9 cellular contexts compared by ENCODE assay signal in genomic region chr17:77426676-77427386, GRCh38.
DNase-seq lines count a peak whose midpoint lies in the region; ATAC-seq and TF ChIP-seq lines count a peak whose summit lies in the region.
"Had no signal": no experiment of that assay in that cellular context is flagged by ENCODE, and none has a peak within 500 bp of the region (broad histone marks: within the 10 kb centered on the region; RNA-seq: fewer than 3 reads in every experiment).

No MANE protein-coding gene starts in this region.

- POLR2A ChIA-PET in activated CD8-positive, alpha-beta T cell treated with anti-CD3 and anti-CD28 coated beads, Interleukin-2, amount 10 ng/mL, durations not matched to agents 7 days and 5 days (lab: Charles Lee) = interaction anchor here (0.6 kb wide), 2 partner anchors 18 to 32 kb away, joined by 3 read pairs; no protein-coding TSS in a partner anchor

- no peaks in the 10 kb centered on the region for H3K9me3 Mint-ChIP-seq in HFFc6
- H3K9me3 Mint-ChIP-seq in activated CD8-positive, alpha-beta T cell treated with anti-CD3 and anti-CD28 coated beads, Interleukin-2, amount 10 ng/mL, durations not matched to agents 7 days and 5 days (ENCODE audit: insufficient read depth) = no peaks in the 10 kb centered on the region
- H3K9me3 Mint-ChIP-seq in immature natural killer cell = no peaks in the 10 kb centered on the region
- no peaks in the 10 kb centered on the region for H3K9me3 Mint-ChIP-seq in stimulated activated naive B cell treated with anti-CD40 and anti-IgM and Interleukin-4, amounts not matched to agents 10 μg/mL and 1 μg/mL and 100 μg/mL, for 72 hours

- CTCF ChIA-PET in activated CD8-positive, alpha-beta T cell treated with anti-CD3 and anti-CD28 coated beads, Interleukin-2, amount 10 ng/mL, durations not matched to agents 7 days and 5 days (lab: Charles Lee) = interaction anchor here (1.0 to 12.5 kb wide), 5 partner anchors 15 to 95 kb away, joined by 3 to 149 read pairs (median 45); no protein-coding TSS in a partner anchor

- no peak for DNase-seq in HFFc6
- DNase-seq in activated CD8-positive, alpha-beta T cell treated with anti-CD3 and anti-CD28 coated beads, Interleukin-2, amount 10 ng/mL, durations not matched to agents 7 days and 5 days = no peak
- no peak for DNase-seq in immature natural killer cell
- DNase-seq in stimulated activated naive B cell treated with anti-CD40 and anti-IgM and Interleukin-4, amounts not matched to agents 10 μg/mL and 1 μg/mL and 100 μg/mL, for 72 hours = no peak
- no peak for DNase-seq in iPS-NIHi7 (ENCODE audit: extremely low spot score)
- DNase-seq in HT-29 (ENCODE audit: low spot score) = no peak
- DNase-seq in NCI-H2227 treated with DMSO at 0.1 percent for 48 hours (lab: John Stamatoyannopoulos, UW) = no peak
- DNase-seq: NCI-H1105 had no signal

- peak overlapping the region; percentile 95 for H3K27ac Mint-ChIP-seq in HFFc6
- peak overlapping the region; percentile 78 for H3K27ac Mint-ChIP-seq in activated CD8-positive, alpha-beta T cell treated with anti-CD3 and anti-CD28 coated beads, Interleukin-2, amount 10 ng/mL, durations not matched to agents 7 days and 5 days
- peak overlapping the region in 5 of 6 donors; percentile 72 to 86 (median 80) for H3K27ac Mint-ChIP-seq in immature natural killer cell
- H3K27ac Mint-ChIP-seq in stimulated activated naive B cell treated with anti-CD40 and anti-IgM and Interleukin-4, amounts not matched to agents 10 μg/mL and 1 μg/mL and 100 μg/mL, for 72 hours = peak overlapping the region; percentile 73

- TF ChIP-seq CTCF in HFFc6 (IDR thresholded peaks at IDR 0.05) = no peak

- H3K36me3 Mint-ChIP-seq in HFFc6 (ENCODE audit: low read depth) (no peaks in the 10 kb centered on the region), immature natural killer cell (no peaks in the 10 kb centered on the region)
- peaks cover 36% of the 10 kb centered on the region for H3K36me3 Mint-ChIP-seq in activated CD8-positive, alpha-beta T cell treated with anti-CD3 and anti-CD28 coated beads, Interleukin-2, amount 10 ng/mL, durations not matched to agents 7 days and 5 days (ENCODE audit: low read depth)
- H3K36me3 Mint-ChIP-seq in stimulated activated naive B cell treated with anti-CD40 and anti-IgM and Interleukin-4, amounts not matched to agents 10 μg/mL and 1 μg/mL and 100 μg/mL, for 72 hours = peaks cover 3 to 7% of the 10 kb centered on the region in 2 donors

- H3K4me3 Mint-ChIP-seq in HFFc6 (peak overlapping the region; percentile 68), immature natural killer cell (peak overlapping the region in 4 of 5 donors; percentile 38 to 58 (median 54))
- peak overlapping the region; percentile 28 for H3K4me3 Mint-ChIP-seq in activated CD8-positive, alpha-beta T cell treated with anti-CD3 and anti-CD28 coated beads, Interleukin-2, amount 10 ng/mL, durations not matched to agents 7 days and 5 days
- peak overlapping the region in 1 of 2 donors; percentile 12 for H3K4me3 Mint-ChIP-seq in stimulated activated naive B cell treated with anti-CD40 and anti-IgM and Interleukin-4, amounts not matched to agents 10 μg/mL and 1 μg/mL and 100 μg/mL, for 72 hours

- H3K27me3 Mint-ChIP-seq in HFFc6 (ENCODE audit: insufficient read depth) = peaks cover 20% of the 10 kb centered on the region
- H3K27me3 Mint-ChIP-seq in activated CD8-positive, alpha-beta T cell treated with anti-CD3 and anti-CD28 coated beads, Interleukin-2, amount 10 ng/mL, durations not matched to agents 7 days and 5 days (ENCODE audit: low read depth) = no peaks in the 10 kb centered on the region
- H3K27me3 Mint-ChIP-seq in immature natural killer cell (ENCODE audit: low read depth in 3 of 3) = no peaks in the 10 kb centered on the region
- H3K27me3 Mint-ChIP-seq in stimulated activated naive B cell treated with anti-CD40 and anti-IgM and Interleukin-4, amounts not matched to agents 10 μg/mL and 1 μg/mL and 100 μg/mL, for 72 hours = no peaks in the 10 kb centered on the region

- peak; percentile 2 for ATAC-seq in activated CD8-positive, alpha-beta T cell treated with anti-CD3 and anti-CD28 coated beads, Interleukin-2, amount 10 ng/mL, durations not matched to agents 7 days and 5 days
- no peak for ATAC-seq in stimulated activated naive B cell treated with anti-CD40 and anti-IgM and Interleukin-4, amounts not matched to agents 10 μg/mL and 1 μg/mL and 100 μg/mL, for 72 hours (replicated peaks)
- no peak for ATAC-seq in HG03442 (IDR thresholded peaks at IDR 0.05; ENCODE audit: unreplicated experiment)

- peaks cover 92% of the 10 kb centered on the region for H3K4me1 Mint-ChIP-seq in HFFc6 (ENCODE audit: low read depth)
- H3K4me1 Mint-ChIP-seq in activated CD8-positive, alpha-beta T cell treated with anti-CD3 and anti-CD28 coated beads, Interleukin-2, amount 10 ng/mL, durations not matched to agents 7 days and 5 days (ENCODE audit: low read depth) = peaks cover 93% of the 10 kb centered on the region
- H3K4me1 Mint-ChIP-seq in immature natural killer cell = peaks cover 64 to 67% of the 10 kb centered on the region in 2 donors
- H3K4me1 Mint-ChIP-seq in stimulated activated naive B cell treated with anti-CD40 and anti-IgM and Interleukin-4, amounts not matched to agents 10 μg/mL and 1 μg/mL and 100 μg/mL, for 72 hours = peaks cover 56 to 74% of the 10 kb centered on the region in 2 donors
